Comparison of ENCODE assay signal across 25 cellular contexts in genomic region chr20:15638781-15639180, GRCh38.
"Had no signal": no experiment of that assay in that cellular context is flagged by ENCODE, and none has a peak within 500 bp of the region (broad histone marks: within the 10 kb centered on the region; RNA-seq: fewer than 3 reads in every experiment).

No MANE protein-coding gene starts in this region.

- H3K27ac ChIP-seq: epithelial cell of prostate, esophagus squamous epithelium, gastrocnemius medialis, spleen, testis, WERI-Rb-1 had no signal

- ATAC-seq: gastrocnemius medialis, left cardiac atrium, right cardiac atrium had no signal

- H3K36me3 ChIP-seq: esophagus squamous epithelium, gastrocnemius medialis, spleen, WERI-Rb-1 had no signal

- H3K36me3 Mint-ChIP-seq: activated CD4-positive, alpha-beta memory T cell treated with anti-CD3 and anti-CD28 coated beads for 36 hours; activated naive CD4-positive, alpha-beta T cell treated with anti-CD3 and anti-CD28 coated beads, Interleukin-2, amount 10 ng/mL, durations not matched to agents 7 days and 5 days; activated naive CD8-positive, alpha-beta T cell treated with anti-CD3 and anti-CD28 coated beads, Interleukin-2, amount 10 ng/mL, durations not matched to agents 7 days and 5 days; naive B cell had no signal

- H3K4me3 ChIP-seq: esophagus squamous epithelium, gastrocnemius medialis, spleen, testis had no signal

- H3K4me3 Mint-ChIP-seq: activated CD4-positive, alpha-beta memory T cell treated with anti-CD3 and anti-CD28 coated beads for 36 hours; activated CD4-positive, alpha-beta T cell treated with anti-CD3 and anti-CD28 coated beads, Interleukin-2, amount 10 ng/mL, durations not matched to agents 24 days and 14 days; activated naive CD4-positive, alpha-beta T cell treated with anti-CD3 and anti-CD28 coated beads, Interleukin-2, amount 10 ng/mL, durations not matched to agents 7 days and 5 days; activated naive CD8-positive, alpha-beta T cell treated with anti-CD3 and anti-CD28 coated beads, Interleukin-2, amount 10 ng/mL, durations not matched to agents 7 days and 5 days; activated T-cell treated with anti-CD3 and anti-CD28 coated beads, Interleukin-2, amount 50 U/mL, for 24 hours; dendritic cell treated with granulocyte-macrophage colony-stimulating factor and Interleukin-4, amounts not matched to agents 40 ng/mL and 50 ng/mL, for 4 days; naive B cell; T-helper 1 cell treated with Interleukin-12 subunit alpha and Interleukin-12 subunit beta and Interleukin-4 antibody, amounts not matched to agents 30 μg/mL and 1 μg/mL, for 36 hours had no signal

- H3K27me3 ChIP-seq: esophagus squamous epithelium, gastrocnemius medialis, spleen, testis had no signal

- DNase-seq: activated CD4-positive, alpha-beta memory T cell treated with anti-CD3 and anti-CD28 coated beads for 36 hours; activated CD4-positive, alpha-beta T cell treated with anti-CD3 and anti-CD28 coated beads, Interleukin-2, amount 10 ng/mL, durations not matched to agents 24 days and 14 days; activated CD4-positive, CD25-positive, alpha-beta regulatory T cell treated with anti-CD3 and anti-CD28 coated beads, Interleukin-2, amount 50 U/mL, for 72 hours; activated CD8-positive, alpha-beta memory T cell treated with anti-CD3 and anti-CD28 coated beads, Interleukin-2, amount 50 U/mL, for 4 hours; activated gamma-delta T cell; activated naive CD4-positive, alpha-beta T cell treated with anti-CD3 and anti-CD28 coated beads, Interleukin-2, amount 10 ng/mL, durations not matched to agents 7 days and 5 days; activated naive CD8-positive, alpha-beta T cell treated with anti-CD3 and anti-CD28 coated beads, Interleukin-2, amount 10 ng/mL, durations not matched to agents 7 days and 5 days; activated T-cell treated with anti-CD3 and anti-CD28 coated beads, Interleukin-2, amount 50 U/mL, for 24 hours; effector CD4-positive, alpha-beta T cell; esophagus squamous epithelium; gastrocnemius medialis; glutamatergic neuron; left cardiac atrium; mammary epithelial cell; naive B cell; right cardiac atrium; spleen; stimulated activated naive CD4-positive, alpha-beta T cell; T-helper 9 cell; trophoblast cell; WERI-Rb-1 had no signal

- H3K27me3 Mint-ChIP-seq: activated CD4-positive, alpha-beta memory T cell treated with anti-CD3 and anti-CD28 coated beads for 36 hours; activated CD4-positive, alpha-beta T cell treated with anti-CD3 and anti-CD28 coated beads, Interleukin-2, amount 10 ng/mL, durations not matched to agents 24 days and 14 days; activated naive CD4-positive, alpha-beta T cell treated with anti-CD3 and anti-CD28 coated beads, Interleukin-2, amount 10 ng/mL, durations not matched to agents 7 days and 5 days; activated naive CD8-positive, alpha-beta T cell treated with anti-CD3 and anti-CD28 coated beads, Interleukin-2, amount 10 ng/mL, durations not matched to agents 7 days and 5 days; activated T-cell treated with anti-CD3 and anti-CD28 coated beads, Interleukin-2, amount 50 U/mL, for 24 hours; dendritic cell treated with granulocyte-macrophage colony-stimulating factor and Interleukin-4, amounts not matched to agents 40 ng/mL and 50 ng/mL, for 4 days had no signal

- H3K4me1 Mint-ChIP-seq: activated CD4-positive, alpha-beta T cell treated with anti-CD3 and anti-CD28 coated beads, Interleukin-2, amount 10 ng/mL, durations not matched to agents 24 days and 14 days; activated naive CD4-positive, alpha-beta T cell treated with anti-CD3 and anti-CD28 coated beads, Interleukin-2, amount 10 ng/mL, durations not matched to agents 7 days and 5 days; activated naive CD8-positive, alpha-beta T cell treated with anti-CD3 and anti-CD28 coated beads, Interleukin-2, amount 10 ng/mL, durations not matched to agents 7 days and 5 days had no signal

- H3K4me1 ChIP-seq: esophagus squamous epithelium, gastrocnemius medialis, spleen, testis had no signal

- H3K27ac Mint-ChIP-seq: activated CD4-positive, alpha-beta memory T cell treated with anti-CD3 and anti-CD28 coated beads for 36 hours; activated CD4-positive, alpha-beta T cell treated with anti-CD3 and anti-CD28 coated beads, Interleukin-2, amount 10 ng/mL, durations not matched to agents 24 days and 14 days; activated naive CD4-positive, alpha-beta T cell treated with anti-CD3 and anti-CD28 coated beads, Interleukin-2, amount 10 ng/mL, durations not matched to agents 7 days and 5 days; activated naive CD8-positive, alpha-beta T cell treated with anti-CD3 and anti-CD28 coated beads, Interleukin-2, amount 10 ng/mL, durations not matched to agents 7 days and 5 days; activated T-cell treated with anti-CD3 and anti-CD28 coated beads, Interleukin-2, amount 50 U/mL, for 24 hours; dendritic cell treated with granulocyte-macrophage colony-stimulating factor and Interleukin-4, amounts not matched to agents 40 ng/mL and 50 ng/mL, for 4 days; T-helper 1 cell treated with Interleukin-12 subunit alpha and Interleukin-12 subunit beta and Interleukin-4 antibody, amounts not matched to agents 30 μg/mL and 1 μg/mL, for 36 hours had no signal

- H3K9me3 Mint-ChIP-seq: activated CD4-positive, alpha-beta T cell treated with anti-CD3 and anti-CD28 coated beads, Interleukin-2, amount 10 ng/mL, durations not matched to agents 24 days and 14 days; dendritic cell treated with granulocyte-macrophage colony-stimulating factor and Interleukin-4, amounts not matched to agents 40 ng/mL and 50 ng/mL, for 4 days; naive B cell had no signal

- H3K9me3 ChIP-seq: esophagus squamous epithelium, gastrocnemius medialis, spleen, testis had no signal
